In genomic region chr11:27410301-27410700, GRCh38 we compare ENCODE assay signal across 22 cellular contexts. TPM values are rescaled to one million over a fixed set of nuclear protein-coding genes. Genes with fewer than 3 reads are reported as not detected.
DNase-seq lines count a peak whose midpoint lies in the region; FAIRE-seq and TF ChIP-seq lines count a peak whose summit lies in the region.
"Had no signal": no experiment of that assay in that cellular context is flagged by ENCODE, and none has a peak within 500 bp of the region (broad histone marks: within the 10 kb centered on the region; RNA-seq: fewer than 3 reads in every experiment).

No MANE protein-coding gene starts in this region.

- H3K4me3 ChIP-seq in AG10803 (ENCODE audit: low read length) (no peak overlapping the region), Karpas-422 (ENCODE audit: low read length) (no peak overlapping the region), PC-9 (no peak overlapping the region), MM.1S (ENCODE audit: low read length) (no peak overlapping the region)
- H3K4me3 ChIP-seq: BLaER1, HAP-1 had no signal

- DNase-seq in AG10803 (ENCODE audit: low read depth) (peak; percentile 51), Karpas-422 (peak; percentile 31), fibroblast of gingiva (ENCODE audit: low read depth) (peak; percentile 58), PC-9 (no peak), MM.1S (no peak), dedifferentiated amniotic fluid mesenchymal stem cell (ENCODE audit: extremely low spot score) (no peak)
- DNase-seq: 8988T; CD4-positive, alpha-beta T cell; CD8-positive, alpha-beta memory T cell; DMS 273 treated with DMSO at 0.1 percent for 48 hours; DMS79; EL; GDM1; GOT3; HFFc6 had no signal

- CTCF ChIA-PET in PC-9 (lab: Charles Lee): no interaction called here

- H4K20me1 ChIP-seq in Karpas-422 (ENCODE audit: insufficient read depth, low read depth, low read length) (no peaks in the 10 kb centered on the region), PC-9 (ENCODE audit: insufficient read depth) (no peaks in the 10 kb centered on the region), MM.1S (ENCODE audit: insufficient read depth, low read length) (no peaks in the 10 kb centered on the region)
- H4K20me1 ChIP-seq: BLaER1 had no signal

- no peak overlapping the region for H3K9ac ChIP-seq in Karpas-422 (ENCODE audit: low read length)
- no peak overlapping the region for H3K9ac ChIP-seq in MM.1S (ENCODE audit: low read length)
- H3K9ac ChIP-seq: BLaER1 had no signal

- peak; percentile 53 for FAIRE-seq in A204.1 (lab: Jason Lieb, UNC)
- FAIRE-seq: D721Med, GM12891, GM18507 had no signal

- no peak for TF ChIP-seq CTCF in AG10803 (conservative IDR thresholded peaks at IDR 0.05; ENCODE audit: low read length)
- TF ChIP-seq CTCF in PC-9 (conservative IDR thresholded peaks at IDR 0.05): no peak
- TF ChIP-seq CTCF in MM.1S (IDR thresholded peaks at IDR 0.05; ENCODE audit: low read length): no peak

- H3K36me3 ChIP-seq in Karpas-422 (ENCODE audit: insufficient read depth, low read length) (no peaks in the 10 kb centered on the region), PC-9 (ENCODE audit: low read depth) (0 out of 2 replicates have a peak, but pooled peaks cover 8% of the 10 kb centered on the region), MM.1S (replicated peaks; ENCODE audit: insufficient read depth, low read length) (no peaks in the 10 kb centered on the region)
- H3K36me3 ChIP-seq: BLaER1 had no signal

- no peaks in the 10 kb centered on the region for H3K9me2 ChIP-seq in Karpas-422 (replicated peaks; ENCODE audit: insufficient read depth, low read length)
- no peaks in the 10 kb centered on the region for H3K9me2 ChIP-seq in PC-9 (ENCODE audit: insufficient read depth)
- no peaks in the 10 kb centered on the region for H3K9me2 ChIP-seq in MM.1S (replicated peaks; ENCODE audit: insufficient read depth, low read length)

- no peaks in the 10 kb centered on the region for H3K9me3 ChIP-seq in Karpas-422 (ENCODE audit: low read length)
- no peaks in the 10 kb centered on the region for H3K9me3 ChIP-seq in PC-9 (ENCODE audit: insufficient read depth, low read depth)
- H3K9me3 ChIP-seq in MM.1S (replicated peaks; ENCODE audit: insufficient read depth, low read length): no peaks in the 10 kb centered on the region
- H3K9me3 ChIP-seq: BLaER1, HAP-1 had no signal

- H3K79me2 ChIP-seq in Karpas-422 (ENCODE audit: low read length) (no peaks in the 10 kb centered on the region), PC-9 (ENCODE audit: low read depth) (peaks cover 27% of the 10 kb centered on the region), MM.1S (ENCODE audit: low read length) (no peaks in the 10 kb centered on the region)

- H3K4me2 ChIP-seq in Karpas-422 (ENCODE audit: low read depth, low read length, poor library complexity, severe bottlenecking) (no peak overlapping the region), PC-9 (no peak overlapping the region), MM.1S (ENCODE audit: low read depth, low read length) (no peak overlapping the region)
- H3K4me2 ChIP-seq: BLaER1 had no signal

- intact Hi-C loops in PC-9 (cut with micrococcal nuclease; ENCODE audit: unreplicated experiment): no loop called here

- no TSS peak for BruUV-seq in PC-9 (replicated peaks; lab: Mats Ljungman, UMichigan)

- H3K27me3 ChIP-seq in Karpas-422 (ENCODE audit: low read length) (no peaks in the 10 kb centered on the region; the same call in 1 of the 2 replicates), PC-9 (ENCODE audit: insufficient read depth, low read depth) (no peaks in the 10 kb centered on the region), MM.1S (replicated peaks; ENCODE audit: insufficient read depth, low read length) (no peaks in the 10 kb centered on the region)
- H3K27me3 ChIP-seq: BLaER1 had no signal

- H3K4me1 ChIP-seq in Karpas-422 (ENCODE audit: low read length): no peaks in the 10 kb centered on the region
- H3K4me1 ChIP-seq in PC-9 (replicated peaks; ENCODE audit: insufficient read depth): peaks cover 6% of the 10 kb centered on the region
- no peaks in the 10 kb centered on the region for H3K4me1 ChIP-seq in MM.1S (ENCODE audit: low read length)
- H3K4me1 ChIP-seq: BLaER1, HAP-1 had no signal

- POLR2A ChIA-PET in PC-9 (lab: Charles Lee; ENCODE audit: unreplicated experiment): no interaction called here

- H3K27ac ChIP-seq in Karpas-422 (ENCODE audit: low read length) (no peak overlapping the region), PC-9 (no peak overlapping the region), MM.1S (ENCODE audit: low read length) (no peak overlapping the region)
- H3K27ac ChIP-seq: BLaER1, C4-2B had no signal

- H2AFZ ChIP-seq in Karpas-422 (ENCODE audit: low read length): no peak overlapping the region
- H2AFZ ChIP-seq in PC-9: no peak overlapping the region
- no peak overlapping the region for H2AFZ ChIP-seq in MM.1S (ENCODE audit: low read length)

- H3F3A ChIP-seq in PC-9 (ENCODE audit: insufficient read depth, low read depth) (no peaks in the 10 kb centered on the region), MM.1S (ENCODE audit: insufficient read depth, low read length) (no peaks in the 10 kb centered on the region)

RNA-seq across cellular contexts. Expression of gene CCDC34, which starts 47.3 kb away (rescaled TPM):
- total RNA-seq in Karpas-422 (2014; rRNA removed; shearing (Covaris generic); ENCODE audit: low replicate concordance): 10.2 and 11.7 TPM in 2 replicates
- total RNA-seq in PC-9 (2021): 21.0 and 33.6 TPM in 2 replicates

Comparison
In these comparisons a context has a peak if more than half of its experiments do, and no peak if none do; other contexts are left out.
1. DNase-seq: peak in AG10803 (single experiment), Karpas-422 (single experiment) and fibroblast of gingiva (single experiment); none in PC-9 (0 of 2), MM.1S (single experiment) and dedifferentiated amniotic fluid mesenchymal stem cell (single experiment).